In genomic region chr1:222652676-222653075, GRCh38 we compare ENCODE assay signal across 24 cellular contexts. TPM values are rescaled to one million over a fixed set of nuclear protein-coding genes. Genes with fewer than 3 reads are reported as not detected.
A peak's percentile ranks its signal among the peaks of the same experiment; 100 is the strongest.
DNase-seq lines count a peak whose midpoint lies in the region; ATAC-seq, FAIRE-seq and TF ChIP-seq lines count a peak whose summit lies in the region.
"Had no signal": no experiment of that assay in that cellular context is flagged by ENCODE, and none has a peak within 500 bp of the region (broad histone marks: within the 10 kb centered on the region; RNA-seq: fewer than 3 reads in every experiment).

No MANE protein-coding gene starts in this region.

- DNase-seq in A549 (ENCODE audit: low read depth in 1 of 2, low spot score in 1 of 2) (no peak), activated B cell treated with CpG ODN at 0.5 μM for 24 hours (no peak), hypothalamus (lab: John Stamatoyannopoulos, UW) (no peak), NCI-H748 (lab: John Stamatoyannopoulos, UW; ENCODE audit: unreplicated experiment) (no peak)
- DNase-seq in CD4-positive, alpha-beta T cell, result no peak
- DNase-seq in effector memory CD8-positive, alpha-beta T cell, result no peak
- DNase-seq: activated CD8-positive, alpha-beta memory T cell treated with anti-CD3 and anti-CD28 coated beads, Interleukin-2, amount 50 U/mL, for 48 hours; DMS79 treated with DMSO at 0.1 percent for 48 hours; effector CD4-positive, alpha-beta T cell; foreskin melanocyte; hippocampal formation; KG1; NCI-H1048; NCI-H187; NCI-H69; T1000; uterus had no signal

- no peak overlapping the region for H3K4me3 Mint-ChIP-seq in CD4-positive, alpha-beta T cell
- no peak overlapping the region for H3K4me3 Mint-ChIP-seq in activated B cell treated with CpG ODN at 0.5 μM for 24 hours
- no peak overlapping the region for H3K4me3 Mint-ChIP-seq in effector memory CD8-positive, alpha-beta T cell

- intact Hi-C loops in CD4-positive, alpha-beta T cell (cut with DNase I, micrococcal nuclease), result loop anchor here in 1 of 2 experiments (5.0 kb wide), 1 partner anchor 35 kb away; the partner anchor contains the start of gene MIA3
- intact Hi-C loops in activated B cell treated with CpG ODN at 0.5 μM for 24 hours (cut with micrococcal nuclease), result no loop called here

- FAIRE-seq in A549 (lab: Jason Lieb, UNC), result peak; percentile 61
- FAIRE-seq: HTR-8/SVneo had no signal

- no peaks in the 10 kb centered on the region for H3K9me3 ChIP-seq in A549
- no peaks in the 10 kb centered on the region for H3K9me3 ChIP-seq in CD4-positive, alpha-beta T cell (ENCODE audit: control insufficient read depth, low read length)
- H3K9me3 ChIP-seq: neutrophil, prostate gland, uterus had no signal

- peaks cover 60% of the 10 kb centered on the region for H3K4me1 Mint-ChIP-seq in CD4-positive, alpha-beta T cell (ENCODE audit: low read depth)
- H3K4me1 Mint-ChIP-seq in activated B cell treated with CpG ODN at 0.5 μM for 24 hours, result peaks cover 33% of the 10 kb centered on the region
- H3K4me1 Mint-ChIP-seq in effector memory CD8-positive, alpha-beta T cell (ENCODE audit: low read depth in 2 of 2), result peaks cover 20 to 39% of the 10 kb centered on the region in 2 donors

- peaks cover 91% of the 10 kb centered on the region for H3K36me3 Mint-ChIP-seq in CD4-positive, alpha-beta T cell (ENCODE audit: low read depth)
- H3K36me3 Mint-ChIP-seq in activated B cell treated with CpG ODN at 0.5 μM for 24 hours (ENCODE audit: low read depth), result peaks cover 78% of the 10 kb centered on the region
- H3K36me3 Mint-ChIP-seq in effector memory CD8-positive, alpha-beta T cell (ENCODE audit: insufficient read depth), result peaks cover 88% of the 10 kb centered on the region

- WGBS in A549 (ENCODE audit: missing lambda C conversion rate), result 75% methylated on average over 1 of the region's 1 CpG

- H3K27ac Mint-ChIP-seq in CD4-positive, alpha-beta T cell, result peak overlapping the region; percentile 87
- H3K27ac Mint-ChIP-seq in activated B cell treated with CpG ODN at 0.5 μM for 24 hours, result peak overlapping the region; percentile 41
- H3K27ac Mint-ChIP-seq in effector memory CD8-positive, alpha-beta T cell, result peak overlapping the region; percentile 97 to 99

- H3K27me3 ChIP-seq in CD4-positive, alpha-beta T cell (ENCODE audit: control insufficient read depth, insufficient read depth, low read length), result no peaks in the 10 kb centered on the region
- H3K27me3 ChIP-seq: neutrophil, uterus had no signal

- no peak overlapping the region for H3K4me3 ChIP-seq in A549
- H3K4me3 ChIP-seq: prostate gland, SK-N-MC, uterus had no signal

- H3K9me3 Mint-ChIP-seq in CD4-positive, alpha-beta T cell, result no peaks in the 10 kb centered on the region
- no peaks in the 10 kb centered on the region for H3K9me3 Mint-ChIP-seq in activated B cell treated with CpG ODN at 0.5 μM for 24 hours
- no peaks in the 10 kb centered on the region for H3K9me3 Mint-ChIP-seq in effector memory CD8-positive, alpha-beta T cell

- TF ChIP-seq CTCF in A549 (IDR thresholded peaks at IDR 0.05) (no peak), activated B cell treated with CpG ODN at 0.5 μM for 24 hours (IDR thresholded peaks at IDR 0.05) (no peak)
- no peak for TF ChIP-seq CTCF in CD4-positive, alpha-beta T cell (IDR thresholded peaks at IDR 0.05)

- no peaks in the 10 kb centered on the region for H3K4me1 ChIP-seq in A549
- H3K4me1 ChIP-seq: prostate gland, uterus had no signal

- no peak overlapping the region for H3K4me2 ChIP-seq in A549

- ATAC-seq in A549, result no peak
- ATAC-seq in CD4-positive, alpha-beta T cell (ENCODE audit: poor library complexity), result no peak
- no peak for ATAC-seq in activated B cell treated with CpG ODN at 0.5 μM for 24 hours (ENCODE audit: low read depth)
- ATAC-seq in effector memory CD8-positive, alpha-beta T cell (replicated peaks), result no peak
- no peak for ATAC-seq in GM18858 (IDR thresholded peaks at IDR 0.05; ENCODE audit: unreplicated experiment)
- ATAC-seq: esophagus mucosa had no signal

- POLR2A ChIA-PET in A549 (lab: Yijun Ruan, JAX) (interaction anchor here (1.9 kb wide), 1 partner anchor 9 kb away, joined by 9 read pairs; no protein-coding TSS in a partner anchor), activated B cell treated with CpG ODN at 0.5 μM for 24 hours (lab: Charles Lee) (interaction anchor here (3.9 kb wide), 1 partner anchor 9 kb away, joined by 41 read pairs; no protein-coding TSS in a partner anchor)
- POLR2A ChIA-PET in CD4-positive, alpha-beta T cell (lab: Charles Lee), result interaction anchor here (0.7 to 3.2 kb wide), 6 partner anchors 9 to 60 kb away, joined by 3 to 38 read pairs (median 3); partner anchors contain the start of genes AIDA and BROX

- no peak for TF ChIP-seq EP300 in A549 (IDR thresholded peaks at IDR 0.05)

- H3K27me3 Mint-ChIP-seq in CD4-positive, alpha-beta T cell, result no peaks in the 10 kb centered on the region
- H3K27me3 Mint-ChIP-seq in activated B cell treated with CpG ODN at 0.5 μM for 24 hours, result no peaks in the 10 kb centered on the region
- no peaks in the 10 kb centered on the region for H3K27me3 Mint-ChIP-seq in effector memory CD8-positive, alpha-beta T cell

- H3K27ac ChIP-seq in A549, result no peak overlapping the region
- peak overlapping the region; percentile 21 for H3K27ac ChIP-seq in CD4-positive, alpha-beta T cell (ENCODE audit: low read depth, low read length)
- H3K27ac ChIP-seq: neutrophil, prostate gland, RWPE1, SK-N-MC, uterus had no signal

- no peak for TF ChIP-seq POLR2A in A549 (IDR thresholded peaks at IDR 0.05; ENCODE audit: low read length)

- TF ChIP-seq RAD21 in A549 (conservative IDR thresholded peaks at IDR 0.05 in 1 of 2, IDR thresholded peaks at IDR 0.05 in 1 of 2), result no peak

- CTCF ChIA-PET in A549 (lab: Yijun Ruan, JAX), result interaction anchor here (1.2 kb wide), 1 partner anchor 188 kb away, joined by 3 read pairs; no protein-coding TSS in a partner anchor
- CTCF ChIA-PET in CD4-positive, alpha-beta T cell (lab: Charles Lee), result interaction anchor here (0.7 kb wide), 1 partner anchor 18 kb away, joined by 3 read pairs; no protein-coding TSS in a partner anchor
- CTCF ChIA-PET in activated B cell treated with CpG ODN at 0.5 μM for 24 hours (lab: Charles Lee), result interaction anchor here (1.6 kb wide), 1 partner anchor 18 kb away, joined by 5 read pairs; no protein-coding TSS in a partner anchor

TF ChIP-seq in A549, 52 proteins besides CTCF, POLR2A, EP300 and RAD21:
- TF ChIP-seq PBX3 (IDR thresholded peaks at IDR 0.05), result no peak
- TF ChIP-seq JUN (IDR thresholded peaks at IDR 0.05), result no peak

RNA-seq across cellular contexts. Expression of gene MIA3, which starts 34.8 kb away (rescaled TPM):
- 39.2 and 40.3 TPM in 2 replicates for polyA plus RNA-seq in A549 (2011; rRNA removed)
- polyA plus RNA-seq in A549 (2012; cell fraction: cytosol; rRNA removed), result 24.9 and 26.9 TPM in 2 replicates
- 106 and 114 TPM in 2 replicates for polyA plus RNA-seq in A549 (2012; cell fraction: nucleus; rRNA removed)
- polyA plus RNA-seq in A549 (2017; fragmentation: RNase III; extraction: RNeasy Plus Mini Kit Qiagen cat#74134 plus additional on column Dnase treatment), result 16.4 to 17.5 TPM (median 17.2 TPM) in 3 replicates
- 25.3 and 31.3 TPM in 2 replicates for polyA minus RNA-seq in A549 (2011; rRNA and poly(A)+ RNA removed)
- total RNA-seq in CD4-positive, alpha-beta T cell, result 100 to 1,000 TPM; 123 to 135 TPM
- total RNA-seq in activated B cell treated with CpG ODN at 0.5 μM for 24 hours, result 58.8 and 83.1 TPM in 2 replicates

RNA-seq across cellular contexts. Expression of gene AIDA, which starts 59.6 kb away (rescaled TPM):
- polyA plus RNA-seq in A549 (2011; rRNA removed), result 76.4 and 90.1 TPM in 2 replicates
- 18.7 and 22.2 TPM in 2 replicates for polyA plus RNA-seq in A549 (2012; cell fraction: cytosol; rRNA removed)
- 4.7 and 8.1 TPM in 2 replicates for polyA plus RNA-seq in A549 (2012; cell fraction: nucleus; rRNA removed)
- 50.3 to 55.9 TPM (median 52.9 TPM) in 3 replicates for polyA plus RNA-seq in A549 (2017; fragmentation: RNase III; extraction: RNeasy Plus Mini Kit Qiagen cat#74134 plus additional on column Dnase treatment)
- polyA minus RNA-seq in A549 (2011; rRNA and poly(A)+ RNA removed), result 38.6 and 52.4 TPM in 2 replicates
- total RNA-seq in CD4-positive, alpha-beta T cell, result 10 to 100 TPM; 23.6 to 25.1 TPM
- total RNA-seq in activated B cell treated with CpG ODN at 0.5 μM for 24 hours, result 50.4 and 54.3 TPM in 2 replicates

RNA-seq across cellular contexts. Expression of gene BROX, which starts 59.7 kb away (rescaled TPM):
- polyA plus RNA-seq in A549 (2011; rRNA removed) (9.9 and 15.0 TPM in 2 replicates), A549 (2017; fragmentation: RNase III; extraction: RNeasy Plus Mini Kit Qiagen cat#74134 plus additional on column Dnase treatment) (18.9 to 20.8 TPM (median 20.1 TPM) in 3 replicates)
- 3.0 and 3.4 TPM in 2 replicates for polyA plus RNA-seq in A549 (2012; cell fraction: cytosol; rRNA removed)
- polyA plus RNA-seq in A549 (2012; cell fraction: nucleus; rRNA removed), result 1.9 and 5.5 TPM in 2 replicates
- 8.0 and 8.3 TPM in 2 replicates for polyA minus RNA-seq in A549 (2011; rRNA and poly(A)+ RNA removed)
- total RNA-seq in CD4-positive, alpha-beta T cell, result 10 to 100 TPM; 51.3 to 52.3 TPM
- 27.8 and 34.6 TPM in 2 replicates for total RNA-seq in activated B cell treated with CpG ODN at 0.5 μM for 24 hours

Comparison
In these comparisons a context has a peak if more than half of its experiments do, and no peak if none do; other contexts are left out.
1. H3K27ac Mint-ChIP-seq: peak in every context shown above with its lines; median percentile 98 in effector memory CD8-positive, alpha-beta T cell; 87 in CD4-positive, alpha-beta T cell; 41 in activated B cell treated with CpG ODN at 0.5 μM for 24 hours.